Comparison of ENCODE assay signal across 8 cellular contexts in the genomic region with DNA sequence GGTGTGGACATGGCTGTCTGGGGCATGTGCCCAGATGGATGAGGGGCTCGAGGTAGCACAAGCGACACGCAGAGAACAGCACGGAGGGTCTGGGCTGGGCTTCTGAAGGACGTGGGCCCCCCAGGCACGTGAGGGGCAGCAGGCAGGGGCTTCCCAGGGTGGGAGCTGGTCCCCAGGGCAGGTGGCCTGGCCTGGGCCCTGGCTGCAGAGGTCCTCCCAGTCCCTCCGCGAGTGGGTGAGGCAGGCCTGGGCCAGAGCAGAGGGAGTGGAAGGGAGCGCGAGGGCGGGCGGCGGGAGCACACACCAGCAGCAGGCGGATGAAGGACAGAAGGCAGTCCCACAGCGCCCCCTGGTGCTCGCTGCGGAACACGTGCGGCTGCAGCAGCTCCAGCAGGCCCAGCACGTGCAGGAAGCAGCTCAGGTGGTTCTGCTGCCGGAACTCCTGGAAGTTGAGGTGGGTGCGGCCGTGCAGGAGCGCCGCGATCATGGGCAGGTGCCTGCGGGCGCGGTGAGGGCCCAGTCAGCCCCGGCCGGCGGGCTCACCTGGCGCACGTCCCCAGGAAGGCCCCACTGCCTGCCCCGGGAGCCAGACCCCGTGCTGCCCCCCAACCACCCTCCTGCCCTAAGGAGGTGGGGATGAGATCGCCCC. TPM values are rescaled to one million over a fixed set of nuclear protein-coding genes. Genes with fewer than 3 reads are reported as not detected.
DNase-seq lines count a peak whose midpoint lies in the region; ATAC-seq and TF ChIP-seq lines count a peak whose summit lies in the region.

No MANE protein-coding gene starts in this region.

- POLR2A ChIA-PET in activated CD4-positive, alpha-beta T cell treated with anti-CD3 and anti-CD28 coated beads, Interleukin-2, amount 10 ng/mL, durations not matched to agents 7 days and 5 days (lab: Charles Lee) = no interaction called here

- H3K4me1 Mint-ChIP-seq in activated CD4-positive, alpha-beta T cell treated with anti-CD3 and anti-CD28 coated beads, Interleukin-2, amount 10 ng/mL, durations not matched to agents 7 days and 5 days = peaks cover 11% of the 10 kb centered on the region
- no peaks in the 10 kb centered on the region for H3K4me1 Mint-ChIP-seq in chondrocyte (ENCODE audit: low read depth)

- CTCF ChIA-PET in activated CD4-positive, alpha-beta T cell treated with anti-CD3 and anti-CD28 coated beads, Interleukin-2, amount 10 ng/mL, durations not matched to agents 7 days and 5 days (lab: Charles Lee) = interaction anchor here (0.6 to 2.1 kb wide), 16 partner anchors 9 to 508 kb away, joined by 3 to 10 read pairs (median 4); no protein-coding TSS in a partner anchor

- no peak overlapping the region for H3K4me3 Mint-ChIP-seq in activated CD4-positive, alpha-beta T cell treated with anti-CD3 and anti-CD28 coated beads, Interleukin-2, amount 10 ng/mL, durations not matched to agents 7 days and 5 days
- H3K4me3 Mint-ChIP-seq in chondrocyte (ENCODE audit: unreplicated experiment) = no peak overlapping the region

- no peaks in the 10 kb centered on the region for H3K27me3 Mint-ChIP-seq in activated CD4-positive, alpha-beta T cell treated with anti-CD3 and anti-CD28 coated beads, Interleukin-2, amount 10 ng/mL, durations not matched to agents 7 days and 5 days
- no peaks in the 10 kb centered on the region for H3K27me3 Mint-ChIP-seq in chondrocyte (ENCODE audit: low read depth)

- TF ChIP-seq CTCF in chondrocyte (IDR thresholded peaks at IDR 0.05) = peak; percentile 95

- H3K27ac Mint-ChIP-seq in activated CD4-positive, alpha-beta T cell treated with anti-CD3 and anti-CD28 coated beads, Interleukin-2, amount 10 ng/mL, durations not matched to agents 7 days and 5 days = peak overlapping the region; percentile 46
- H3K27ac Mint-ChIP-seq in chondrocyte (ENCODE audit: unreplicated experiment) = no peak overlapping the region

- peaks cover 6% of the 10 kb centered on the region for H3K36me3 Mint-ChIP-seq in activated CD4-positive, alpha-beta T cell treated with anti-CD3 and anti-CD28 coated beads, Interleukin-2, amount 10 ng/mL, durations not matched to agents 7 days and 5 days (ENCODE audit: low read depth)
- peaks cover 5% of the 10 kb centered on the region for H3K36me3 Mint-ChIP-seq in chondrocyte (ENCODE audit: low read depth)

- peak; percentile 96 for DNase-seq in D341Med (ENCODE audit: low spot score)
- DNase-seq in NCI-H526 treated with DMSO at 0.1 percent for 48 hours (lab: John Stamatoyannopoulos, UW) = peak; percentile 75
- DNase-seq in activated CD4-positive, alpha-beta T cell treated with anti-CD3 and anti-CD28 coated beads, Interleukin-2, amount 10 ng/mL, durations not matched to agents 7 days and 5 days = peak; percentile 89
- no peak for DNase-seq in chondrocyte (ENCODE audit: low spot score)
- DNase-seq in left lobe of liver (ENCODE audit: low spot score) = peak; percentile 84
- DNase-seq in stimulated activated CD4-positive, alpha-beta T cell treated with anti-CD3 and anti-CD28 coated beads, Interleukin-4, amount 100 ng/mL, for 24 hours = peak; percentile 88

- peak; percentile 51 for ATAC-seq in HG03280 (IDR thresholded peaks at IDR 0.05; ENCODE audit: unreplicated experiment)
- ATAC-seq in left lobe of liver = peak; percentile 89
- no peak for ATAC-seq in GM21619 (IDR thresholded peaks at IDR 0.05; ENCODE audit: unreplicated experiment)

- no peaks in the 10 kb centered on the region for H3K9me3 Mint-ChIP-seq in activated CD4-positive, alpha-beta T cell treated with anti-CD3 and anti-CD28 coated beads, Interleukin-2, amount 10 ng/mL, durations not matched to agents 7 days and 5 days
- no peaks in the 10 kb centered on the region for H3K9me3 Mint-ChIP-seq in chondrocyte (ENCODE audit: low read depth)

RNA-seq across cellular contexts. Expression of a gene that starts 14.7 kb away (rescaled TPM):
- total RNA-seq in activated CD4-positive, alpha-beta T cell treated with anti-CD3 and anti-CD28 coated beads, Interleukin-2, amount 10 ng/mL, durations not matched to agents 7 days and 5 days = 1 to 10 TPM; 2.1 to 2.7 TPM
- 44.5 to 56.9 TPM (median 45.2 TPM) in 3 replicates for total RNA-seq in chondrocyte
- total RNA-seq in left lobe of liver = 18.0 TPM

RNA-seq across cellular contexts. Expression of a gene that starts 30.2 kb away (rescaled TPM):
- 100 to 1,000 TPM in 1 of 2 experiments, 10 to 100 TPM in 1; 90.6 to 104 TPM for total RNA-seq in activated CD4-positive, alpha-beta T cell treated with anti-CD3 and anti-CD28 coated beads, Interleukin-2, amount 10 ng/mL, durations not matched to agents 7 days and 5 days
- total RNA-seq in chondrocyte (74.8 to 94.4 TPM (median 80.4 TPM) in 3 replicates), left lobe of liver (55.5 TPM)

RNA-seq across cellular contexts. Expression of a gene that starts 56.5 kb away (rescaled TPM):
- 10 to 100 TPM; 24.7 to 29.3 TPM for total RNA-seq in activated CD4-positive, alpha-beta T cell treated with anti-CD3 and anti-CD28 coated beads, Interleukin-2, amount 10 ng/mL, durations not matched to agents 7 days and 5 days
- total RNA-seq in chondrocyte (21.4 to 36.1 TPM (median 35.9 TPM) in 3 replicates), left lobe of liver (11.6 TPM)
